Comparison of ENCODE assay signal across 1 cellular context in genomic region chr11:36411202-36411640, GRCh38.
TF ChIP-seq lines count a peak whose summit lies in the region.

No MANE protein-coding gene starts in this region.

TF ChIP-seq in HepG2, 621 proteins besides CTCF, POLR2A, EP300 and RAD21 (continued from another document):
- TF ChIP-seq IRF9 (CRISPR knock-in tag; IDR thresholded peaks at IDR 0.05; ENCODE audit: borderline replicate concordance) (no peak), ZNF468 (CRISPR knock-in tag; IDR thresholded peaks at IDR 0.05) (no peak), SYNCRIP (IDR thresholded peaks at IDR 0.05; ENCODE audit: insufficient read depth, low read depth, low read length) (no peak), ZFP1 (CRISPR knock-in tag; IDR thresholded peaks at IDR 0.05) (no peak), TBL1XR1 (IDR thresholded peaks at IDR 0.05; ENCODE audit: borderline replicate concordance, low read length, partially characterized antibody) (no peak), STAT6 (CRISPR knock-in tag; IDR thresholded peaks at IDR 0.05; ENCODE audit: borderline replicate concordance) (no peak)
